Comparison of ENCODE assay signal across 28 cellular contexts in the genomic region with DNA sequence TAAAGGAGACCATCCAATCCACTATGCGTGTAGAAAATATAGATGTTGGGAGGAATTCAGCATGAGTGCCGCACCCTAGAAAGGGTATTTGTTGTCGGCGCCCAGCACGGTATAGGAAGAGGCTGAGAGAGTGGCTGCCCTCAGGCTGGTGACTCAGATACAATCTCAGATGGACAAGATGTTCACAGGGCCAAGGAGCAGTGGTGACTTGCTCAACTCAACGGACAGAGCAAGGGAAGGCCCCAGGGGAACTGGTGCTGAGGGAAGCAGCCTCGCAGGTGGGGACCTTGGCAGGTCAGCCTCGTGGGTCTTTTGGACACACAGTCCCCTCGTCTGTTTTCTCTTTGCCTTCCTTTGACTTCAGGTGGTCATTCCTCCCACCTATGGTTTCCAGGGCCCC. TPM values are rescaled to one million over a fixed set of nuclear protein-coding genes. Genes with fewer than 3 reads are reported as not detected.
"Had no signal": no experiment of that assay in that cellular context is flagged by ENCODE, and none has a peak within 500 bp of the region (broad histone marks: within the 10 kb centered on the region; RNA-seq: fewer than 3 reads in every experiment).

No MANE protein-coding gene starts in this region.

- H3K27me3 Mint-ChIP-seq: activated CD4-positive, alpha-beta memory T cell treated with anti-CD3 and anti-CD28 coated beads, Interleukin-2, amount 10 ng/mL, durations not matched to agents 7 days and 5 days; effector memory CD8-positive, alpha-beta T cell had no signal

- ATAC-seq: activated naive CD4-positive, alpha-beta T cell treated with anti-CD3 and anti-CD28 coated beads, Interleukin-2, amount 50 U/mL, for 72 hours; activated T-cell treated with anti-CD3 and anti-CD28 coated beads, Interleukin-2, amount 50 U/mL, for 4 hours; effector memory CD8-positive, alpha-beta T cell; heart right ventricle; left ventricle myocardium superior; naive thymus-derived CD4-positive, alpha-beta T cell; pancreas; sciatic nerve; stimulated activated naive CD8-positive, alpha-beta T cell treated with anti-CD3 and anti-CD28 coated beads, Interleukin-15, Interleukin-2, amounts not matched to agents 100 U/mL and 50 U/mL, for 24 hours had no signal

- H3K36me3 ChIP-seq: colonic mucosa, heart right ventricle, pancreas, prostate gland, transverse colon, uterus had no signal

- H3K4me1 ChIP-seq: colonic mucosa, heart right ventricle, pancreas, prostate gland, testis, transverse colon, uterus had no signal

- DNase-seq: activated CD4-positive, alpha-beta memory T cell treated with anti-CD3 and anti-CD28 coated beads, Interleukin-2, amount 10 ng/mL, durations not matched to agents 7 days and 5 days; activated CD4-positive, alpha-beta T cell treated with anti-CD3 and anti-CD28 coated beads for 48 hours; activated naive CD4-positive, alpha-beta T cell; activated T-cell treated with anti-CD3 and anti-CD28 coated beads, Interleukin-2, amount 50 U/mL, for 4 hours; colonic mucosa; dorsolateral prefrontal cortex; effector memory CD8-positive, alpha-beta T cell; foreskin melanocyte; heart right ventricle; left ventricle myocardium superior; naive thymus-derived CD4-positive, alpha-beta T cell; nucleus accumbens; pancreas; retina; stimulated activated CD4-positive, alpha-beta T cell treated with anti-CD3 and anti-CD28 coated beads, Interleukin-12 subunit alpha, Interleukin-12 subunit beta, amount 100 ng/mL, for 4 hours; stimulated activated CD4-positive, alpha-beta T cell treated with anti-CD3 and anti-CD28 coated beads, Interleukin-4, amount 100 ng/mL, for 1 hour; stimulated activated naive CD8-positive, alpha-beta T cell treated with anti-CD3 and anti-CD28 coated beads, Interleukin-15, Interleukin-2, amounts not matched to agents 100 U/mL and 50 U/mL, for 24 hours; T-helper 9 cell; testis; transverse colon; uterus had no signal

- H3K4me3 Mint-ChIP-seq: activated CD4-positive, alpha-beta memory T cell treated with anti-CD3 and anti-CD28 coated beads, Interleukin-2, amount 10 ng/mL, durations not matched to agents 7 days and 5 days; activated T-cell treated with anti-CD3 and anti-CD28 coated beads, Interleukin-2, amount 50 U/mL, for 4 hours; effector memory CD8-positive, alpha-beta T cell; mesothelial cell of epicardium; naive thymus-derived CD4-positive, alpha-beta T cell; T-helper 1 cell treated with Interleukin-12 subunit alpha and Interleukin-12 subunit beta and Interleukin-4 antibody, amounts not matched to agents 30 μg/mL and 1 μg/mL, for 36 hours had no signal

- H3K27me3 ChIP-seq: colonic mucosa, pancreas, testis, transverse colon had no signal

- H3K9me3 Mint-ChIP-seq: T-helper 1 cell treated with Interleukin-12 subunit alpha and Interleukin-12 subunit beta and Interleukin-4 antibody, amounts not matched to agents 30 μg/mL and 1 μg/mL, for 36 hours had no signal

- H3K4me1 Mint-ChIP-seq: activated CD4-positive, alpha-beta memory T cell treated with anti-CD3 and anti-CD28 coated beads, Interleukin-2, amount 10 ng/mL, durations not matched to agents 7 days and 5 days; naive thymus-derived CD4-positive, alpha-beta T cell had no signal

- H3K4me3 ChIP-seq: colonic mucosa, dorsolateral prefrontal cortex, heart right ventricle, pancreas, prostate gland, skin epidermis, testis, transverse colon, uterus had no signal

- H3K27ac ChIP-seq: colonic mucosa, dorsolateral prefrontal cortex, heart right ventricle, pancreas, prostate gland, testis, transverse colon, uterus, VCaP had no signal

- H3K9me3 ChIP-seq: colonic mucosa, pancreas, prostate gland, testis, transverse colon, uterus had no signal

- H3K27ac Mint-ChIP-seq: activated CD4-positive, alpha-beta memory T cell treated with anti-CD3 and anti-CD28 coated beads, Interleukin-2, amount 10 ng/mL, durations not matched to agents 7 days and 5 days; activated naive CD4-positive, alpha-beta T cell treated with anti-CD3 and anti-CD28 coated beads, Interleukin-2, amount 50 U/mL, for 72 hours; effector memory CD8-positive, alpha-beta T cell; mesothelial cell of epicardium; naive thymus-derived CD4-positive, alpha-beta T cell; T-helper 1 cell treated with Interleukin-12 subunit alpha and Interleukin-12 subunit beta and Interleukin-4 antibody, amounts not matched to agents 30 μg/mL and 1 μg/mL, for 36 hours had no signal

RNA-seq across cellular contexts. Expression of a gene that starts 28.0 kb away (rescaled TPM):
- total RNA-seq: activated CD4-positive, alpha-beta memory T cell treated with anti-CD3 and anti-CD28 coated beads, Interleukin-2, amount 10 ng/mL, durations not matched to agents 7 days and 5 days; activated naive CD4-positive, alpha-beta T cell treated with anti-CD3 and anti-CD28 coated beads, Interleukin-2, amount 50 U/mL, for 72 hours; naive thymus-derived CD4-positive, alpha-beta T cell; transverse colon had no signal
